Comparison of ENCODE assay signal across 6 cellular contexts in the genomic region with DNA sequence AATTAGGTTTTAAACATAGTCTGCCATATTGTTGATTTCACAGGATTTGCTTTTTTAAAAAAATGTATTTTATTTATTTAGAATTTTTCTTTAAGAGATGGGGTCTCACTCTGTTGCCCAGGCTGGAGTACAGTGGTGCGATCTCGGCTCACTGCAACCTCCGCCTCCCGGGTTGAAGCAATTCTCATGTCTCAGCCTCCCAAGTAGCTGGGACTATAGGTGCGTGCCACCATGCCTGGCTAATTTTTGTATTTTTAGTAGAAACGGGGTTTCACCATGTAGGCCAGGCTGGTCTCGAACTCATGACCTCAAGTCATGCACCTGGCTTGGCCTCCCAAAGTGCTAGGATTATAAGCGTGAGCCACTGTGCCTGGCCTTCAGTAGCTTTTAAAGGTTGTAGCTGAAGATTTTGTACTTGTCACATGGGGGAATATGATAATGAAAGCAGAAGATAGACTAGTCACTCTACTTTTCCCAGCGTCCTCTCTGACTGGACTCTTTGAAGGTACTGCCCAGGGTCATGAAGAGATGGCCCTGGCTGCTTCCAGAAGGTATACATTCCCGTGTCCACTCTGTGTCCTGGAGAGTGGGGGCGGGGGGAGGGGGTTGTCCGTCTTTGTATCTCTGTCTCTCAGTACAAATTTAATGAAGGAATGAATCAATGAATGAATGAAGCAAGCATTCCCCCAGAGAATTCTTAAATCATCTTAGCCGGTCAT.
DNase-seq lines count a peak whose midpoint lies in the region; ATAC-seq, FAIRE-seq and TF ChIP-seq lines count a peak whose summit lies in the region.
"Not testable (repeated sequence)": the region's sequence is repeated elsewhere in the genome, so short reads cannot be mapped to it uniquely, and the experiment has no call there.

No MANE protein-coding gene starts in this region.

- H4K20me1 ChIP-seq in BLaER1 (peaks cover 11% of the 10 kb centered on the region; the same call in 1 of the 2 replicates), smooth muscle cell (ENCODE audit: low read depth) (peaks cover 36% of the 10 kb centered on the region)
- not testable (repeated sequence) for H4K20me1 ChIP-seq in IMR-90 (ENCODE audit: insufficient read depth, low read length); K562 (replicated peaks; ENCODE audit: control insufficient read depth, insufficient read depth, low read length); hepatocyte (ENCODE audit: insufficient read depth, poor library complexity, severe bottlenecking)

- H3F3A ChIP-seq in smooth muscle cell (ENCODE audit: low read depth) = peaks cover 18% of the 10 kb centered on the region

- peak overlapping the region; percentile 58 for H2BK20ac ChIP-seq in IMR-90 (ENCODE audit: low read depth, low read length)

- peaks cover 74% of the 10 kb centered on the region for H3K36me3 ChIP-seq in BLaER1
- not testable (repeated sequence) for H3K36me3 ChIP-seq in IMR-90 (ENCODE audit: control insufficient read depth, insufficient read depth, low read length); K562 (ENCODE audit: control insufficient read depth, insufficient read depth, low read length); hepatocyte (replicated peaks; ENCODE audit: insufficient read depth, low read depth); smooth muscle cell (ENCODE audit: low read depth)

- H3K79me2 ChIP-seq in K562 (ENCODE audit: control insufficient read depth, insufficient read depth, low read length) = not testable (repeated sequence)
- H3K79me2 ChIP-seq in hepatocyte = peaks cover 56% of the 10 kb centered on the region
- peaks cover 52% of the 10 kb centered on the region for H3K79me2 ChIP-seq in smooth muscle cell (ENCODE audit: low read depth)

- intact Hi-C loops in IMR-90 (cut with micrococcal nuclease) = loop anchor here (2.0 kb wide), 1 partner anchor 33 kb away; no protein-coding TSS in a partner anchor
- intact Hi-C loops in K562 (cut with micrococcal nuclease) = not testable (repeated sequence)

- H3K36me3 Mint-ChIP-seq in nephron (ENCODE audit: low read depth) = peaks cover 17% of the 10 kb centered on the region

- CTCF ChIA-PET in IMR-90 (lab: Yijun Ruan, JAX) = interaction anchor here (1.2 kb wide), 1 partner anchor 12 kb away, joined by 3 read pairs; no protein-coding TSS in a partner anchor
- CTCF ChIA-PET in K562 (lab: Yijun Ruan, JAX; ENCODE audit: low intra/inter-chr PET ratio) = not testable (repeated sequence)

- H3K27ac ChIP-seq in BLaER1 = 0 out of 2 replicates have a peak overlapping the region, but pooled peaks have one; percentile 1
- H3K27ac ChIP-seq in IMR-90 (ENCODE audit: insufficient read depth, low read length) = peak overlapping the region; percentile 94
- not testable (repeated sequence) for H3K27ac ChIP-seq in K562 (ENCODE audit: extremely low read depth, low read depth, low read length)
- peak overlapping the region; percentile 80 for H3K27ac ChIP-seq in hepatocyte
- peak overlapping the region; percentile 80 for H3K27ac ChIP-seq in smooth muscle cell (ENCODE audit: low read depth)

- peak overlapping the region; percentile 93 for H2BK120ac ChIP-seq in IMR-90 (ENCODE audit: low read depth, low read length)

- TF ChIP-seq POLR2A in IMR-90 (IDR thresholded peaks at IDR 0.05; ENCODE audit: low read depth, low read length); K562 (conservative IDR thresholded peaks at IDR 0.05): not testable (repeated sequence)

- H3K27me3 Mint-ChIP-seq in nephron (ENCODE audit: low read depth) = not testable (repeated sequence)

- not testable (repeated sequence) for H3K9me2 ChIP-seq in hepatocyte (replicated peaks; ENCODE audit: insufficient read depth)

- POLR2A ChIA-PET in IMR-90 (lab: Charles Lee; ENCODE audit: unreplicated experiment) = interaction anchor here (0.6 kb wide), 1 partner anchor 190 kb away, joined by 4 read pairs; no protein-coding TSS in a partner anchor
- POLR2A ChIA-PET in K562 (lab: Yijun Ruan, JAX) = interaction anchor here (0.6 to 1.3 kb wide), 2 partner anchors 9 to 27 kb away, joined by 3 to 5 read pairs; no protein-coding TSS in a partner anchor

- H2AFZ ChIP-seq in IMR-90 (replicated peaks; ENCODE audit: low read length, poor library complexity); K562 (ENCODE audit: low read depth, low read length); hepatocyte; smooth muscle cell (ENCODE audit: low read depth): not testable (repeated sequence)

- peak overlapping the region; percentile 1 for H2AK9ac ChIP-seq in IMR-90 (replicated peaks; ENCODE audit: low read depth, low read length, poor library complexity)

- peaks cover 18% of the 10 kb centered on the region for H3K9me1 ChIP-seq in IMR-90 (ENCODE audit: insufficient read depth, low read length)
- not testable (repeated sequence) for H3K9me1 ChIP-seq in K562 (ENCODE audit: control insufficient read depth, insufficient read depth, low read length)

- not testable (repeated sequence) for BruUV-seq in IMR-90 (replicated peaks; lab: Mats Ljungman, UMichigan); K562 (replicated peaks; lab: Mats Ljungman, UMichigan)

- H3K4ac ChIP-seq in IMR-90 (ENCODE audit: low read depth, low read length) = peak overlapping the region; percentile 76

- H3K27me3 ChIP-seq in BLaER1; IMR-90 (ENCODE audit: control insufficient read depth, insufficient read depth, low read length); K562 (ENCODE audit: control insufficient read depth in 2 of 2, insufficient read depth in 2 of 2, low read length in 2 of 2); hepatocyte; smooth muscle cell (ENCODE audit: low read depth): not testable (repeated sequence)

- not testable (repeated sequence) for H3K9me3 ChIP-seq in BLaER1; IMR-90 (ENCODE audit: control insufficient read depth, insufficient read depth, low read length); K562 (replicated peaks; ENCODE audit: control insufficient read depth, insufficient read depth, low read depth, low read length); hepatocyte (ENCODE audit: low read depth); smooth muscle cell (replicated peaks; ENCODE audit: low read depth)

- whole genome bisulfite sequencing in IMR-90 (ENCODE audit: extremely low coverage in 2 of 2, insufficient read length in 1 of 2), 2 experiments = 100% methylated on average over 1 of the region's 13 CpGs; no CpG with 5 or more reads in 1 of the 2 experiments
- 80% methylated on average over 13 of the region's 13 CpGs for WGBS in K562 (ENCODE audit: insufficient coverage, low coverage, missing lambda C conversion rate)
- 84% methylated on average over 13 of the region's 13 CpGs for WGBS in hepatocyte (ENCODE audit: low lambda C conversion rate, missing lambda C conversion rate)
- 86% methylated on average over 13 of the region's 13 CpGs for WGBS in smooth muscle cell (ENCODE audit: low lambda C conversion rate)

- peaks cover 54% of the 10 kb centered on the region for H3K4me1 ChIP-seq in BLaER1
- peaks cover 26% of the 10 kb centered on the region for H3K4me1 ChIP-seq in IMR-90 (ENCODE audit: control insufficient read depth, insufficient read depth, low read length)
- H3K4me1 ChIP-seq in K562 (replicated peaks in 1 of 2; ENCODE audit: control insufficient read depth in 2 of 2, insufficient read depth in 2 of 2, low read length in 2 of 2); hepatocyte (ENCODE audit: insufficient read depth); smooth muscle cell (ENCODE audit: low read depth): not testable (repeated sequence)

- ATAC-seq in IMR-90 (ENCODE audit: low read depth) = not testable (repeated sequence)
- ATAC-seq in K562 = peak; percentile 31; the same call in 1 of the 3 replicates

- H3K79me1 ChIP-seq in IMR-90 (ENCODE audit: low read depth in 1 of 2, low read length in 2 of 2) = peaks cover 49 to 76% of the 10 kb centered on the region in 2 experiments

- not testable (repeated sequence) for TF ChIP-seq CTCF in IMR-90 (conservative IDR thresholded peaks at IDR 0.05; ENCODE audit: low read depth, low read length); K562 (IDR thresholded peaks at IDR 0.05 in 2 of 3, conservative IDR thresholded peaks at IDR 0.05 in 1 of 3; ENCODE audit: insufficient read depth in 2 of 3, low read depth in 1 of 3, low read length in 3 of 3); hepatocyte (IDR thresholded peaks at IDR 0.05; ENCODE audit: poor library complexity); nephron (IDR thresholded peaks at IDR 0.05; ENCODE audit: unreplicated experiment in 3 of 3); smooth muscle cell (IDR thresholded peaks at IDR 0.05; ENCODE audit: borderline replicate concordance, insufficient read depth, poor library complexity, severe bottlenecking)

- dilution Hi-C loops in IMR-90 (cut with HindIII; ENCODE audit: low sequenced_read_pairs, unreplicated experiment) = not testable (repeated sequence)

- H3K18ac ChIP-seq in IMR-90 (ENCODE audit: low read depth, low read length) = peak overlapping the region; percentile 99

- peak overlapping the region; percentile 99 for H2BK5ac ChIP-seq in IMR-90 (ENCODE audit: low read depth, low read length, poor library complexity, severe bottlenecking)

- not testable (repeated sequence) for H3K4me2 ChIP-seq in BLaER1; K562 (ENCODE audit: insufficient read depth, low read length)
- H3K4me2 ChIP-seq in IMR-90 (ENCODE audit: low read depth, low read length) (peak overlapping the region; percentile 95; the same call in 1 of the 2 replicates), hepatocyte (peak overlapping the region; percentile 56), smooth muscle cell (peak overlapping the region; percentile 64)

- not testable (repeated sequence) for TF ChIP-seq RAD21 in IMR-90 (IDR thresholded peaks at IDR 0.05; ENCODE audit: low read length); K562 (CRISPR knock-in tag; conservative IDR thresholded peaks at IDR 0.05 in 1 of 2, IDR thresholded peaks at IDR 0.05 in 1 of 2)

- in situ Hi-C loops in IMR-90 (cut with MboI; ENCODE audit: low sequenced_read_pairs); K562 (cut with MboI): not testable (repeated sequence)

- peak overlapping the region; percentile 67 for H2AK5ac ChIP-seq in IMR-90 (ENCODE audit: low read depth, low read length)

- H3K4me3 ChIP-seq in BLaER1; IMR-90 (ENCODE audit: insufficient read depth, low read depth, low read length); K562; hepatocyte; smooth muscle cell: not testable (repeated sequence)

- H3K9me3 Mint-ChIP-seq in nephron = not testable (repeated sequence)

- H3K27ac Mint-ChIP-seq in nephron = peak overlapping the region; percentile 86 to 99 (median 91)

- not testable (repeated sequence) for H3K9ac ChIP-seq in BLaER1; K562 (ENCODE audit: insufficient read depth in 1 of 2, low read depth in 2 of 2, low read length in 2 of 2)
- H3K9ac ChIP-seq in IMR-90 (ENCODE audit: low read depth, low read length) = peak overlapping the region; percentile 57
- peak overlapping the region; percentile 6 for H3K9ac ChIP-seq in smooth muscle cell (ENCODE audit: low read depth)

- H3K23ac ChIP-seq in IMR-90 (ENCODE audit: low read depth, low read length) = not testable (repeated sequence)

- peak overlapping the region; percentile 84; the same call in 1 of the 2 replicates for H3K56ac ChIP-seq in IMR-90 (ENCODE audit: extremely low read depth, insufficient read depth, low read length)

- FAIRE-seq in K562 (lab: Jason Lieb, UNC) = not testable (repeated sequence)

- peak overlapping the region; percentile 43 for H4K5ac ChIP-seq in IMR-90 (ENCODE audit: low read depth, low read length)

- H3K4me1 Mint-ChIP-seq in nephron = peaks cover 30% of the 10 kb centered on the region

- TF ChIP-seq EP300 in K562 (IDR thresholded peaks at IDR 0.05; ENCODE audit: low read length) = not testable (repeated sequence)

- H3K4me3 Mint-ChIP-seq in nephron = not testable (repeated sequence)

- not testable (repeated sequence) for DNase-seq in IMR-90; K562 (ENCODE audit: extremely low read depth in 1 of 4, low spot score in 3 of 4); hepatocyte (ENCODE audit: low spot score); smooth muscle cell (lab: John Stamatoyannopoulos, UW; ENCODE audit: unreplicated experiment)

- peak overlapping the region; percentile 36 to 73 for H4K8ac ChIP-seq in IMR-90 (ENCODE audit: low read depth in 2 of 2, low read length in 2 of 2)

- H4K91ac ChIP-seq in IMR-90 (ENCODE audit: insufficient read depth, low read depth, low read length) = peak overlapping the region; percentile 89

- peak overlapping the region; percentile 85; the same call in 2 of the 3 replicates for H2BK15ac ChIP-seq in IMR-90 (ENCODE audit: low read depth, low read length)

- peak overlapping the region; percentile 90 for H3K14ac ChIP-seq in IMR-90 (replicated peaks; ENCODE audit: low read depth, low read length)
